Comparison of ENCODE assay signal across 13 cellular contexts in the genomic region with DNA sequence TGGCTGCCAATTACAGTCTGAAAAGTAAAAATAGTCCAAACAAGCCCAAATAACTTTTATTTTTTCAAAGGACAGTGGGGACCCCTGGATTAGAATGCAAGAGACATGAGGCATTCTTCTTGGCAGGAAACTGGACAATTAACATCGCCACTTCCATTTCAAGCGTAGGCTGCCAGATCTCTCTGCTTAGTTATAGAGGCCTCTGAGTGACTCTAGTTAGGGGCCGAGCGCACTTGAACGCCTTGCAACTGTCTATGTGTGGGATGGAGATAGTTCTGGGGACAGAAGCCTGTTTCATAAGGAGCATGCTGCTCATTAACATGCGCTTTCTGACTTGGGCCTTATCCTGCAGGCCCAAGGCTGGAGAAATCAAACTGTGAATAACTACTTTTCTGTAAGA.
DNase-seq lines count a peak whose midpoint lies in the region; ATAC-seq, FAIRE-seq and TF ChIP-seq lines count a peak whose summit lies in the region.
"Had no signal": no experiment of that assay in that cellular context is flagged by ENCODE, and none has a peak within 500 bp of the region (broad histone marks: within the 10 kb centered on the region; RNA-seq: fewer than 3 reads in every experiment).

No MANE protein-coding gene starts in this region.

- 0 out of 2 replicates have a peak overlapping the region, but pooled peaks have one; percentile 79 for H3K27ac Mint-ChIP-seq in WTC11
- H3K27ac Mint-ChIP-seq: CD8-positive, alpha-beta memory T cell had no signal

- intact Hi-C loops in tibial artery (cut with DNase I; ENCODE audit: low total_unique reads) = loop anchor here (5.0 kb wide), 1 partner anchor 47 kb away; no protein-coding TSS in a partner anchor

- H3K9me3 ChIP-seq in muscle layer of duodenum (ENCODE audit: control insufficient read depth in 1 of 2, low read length in 2 of 2) (no peaks in the 10 kb centered on the region), tibial artery (no peaks in the 10 kb centered on the region)
- H3K9me3 ChIP-seq: HAP-1 had no signal

- FAIRE-seq in H54 (lab: Jason Lieb, UNC) = no peak

- H3K36me3 ChIP-seq in muscle layer of duodenum (ENCODE audit: control insufficient read depth in 1 of 2, insufficient read depth in 2 of 2, low read length in 2 of 2) (no peaks in the 10 kb centered on the region), tibial artery (no peaks in the 10 kb centered on the region)
- H3K36me3 ChIP-seq: HAP-1 had no signal

- TF ChIP-seq CTCF in WTC11 (IDR thresholded peaks at IDR 0.05) (no peak), fibroblast of mammary gland (conservative IDR thresholded peaks at IDR 0.05; ENCODE audit: control insufficient read depth, insufficient read depth, low read depth, low read length) (no peak), tibial artery (IDR thresholded peaks at IDR 0.05) (no peak)

- H3K27ac ChIP-seq in muscle layer of duodenum (ENCODE audit: low read length) (peak overlapping the region; percentile 70), tibial artery (peak overlapping the region; percentile 69 to 81)

- H3K4me1 Mint-ChIP-seq in WTC11 = peaks cover 43% of the 10 kb centered on the region
- H3K4me1 Mint-ChIP-seq: CD8-positive, alpha-beta memory T cell had no signal

- H3K36me3 Mint-ChIP-seq in WTC11 = peaks cover 6% of the 10 kb centered on the region

- H3K9me3 Mint-ChIP-seq in WTC11 = no peaks in the 10 kb centered on the region
- H3K9me3 Mint-ChIP-seq: CD8-positive, alpha-beta memory T cell had no signal

- H3K27me3 ChIP-seq in muscle layer of duodenum (ENCODE audit: low read depth, low read length) (no peaks in the 10 kb centered on the region), tibial artery (no peaks in the 10 kb centered on the region)

- no peak for TF ChIP-seq POLR2A in H54 (IDR thresholded peaks at IDR 0.05; ENCODE audit: low read depth, low read length)

- H3K4me3 Mint-ChIP-seq in WTC11 = no peak overlapping the region
- H3K4me3 Mint-ChIP-seq: CD8-positive, alpha-beta memory T cell had no signal

- CTCF ChIA-PET in WTC11 (lab: Charles Lee) = interaction anchor here (1.2 kb wide), 1 partner anchor 73 kb away, joined by 3 read pairs; no protein-coding TSS in a partner anchor

- no peaks in the 10 kb centered on the region for H3K27me3 Mint-ChIP-seq in WTC11 (ENCODE audit: low read depth)
- H3K27me3 Mint-ChIP-seq: CD8-positive, alpha-beta memory T cell had no signal

- POLR2A ChIA-PET in WTC11 (lab: Charles Lee) = no interaction called here

- no peak for DNase-seq in WTC11 (ENCODE audit: low spot score)
- DNase-seq in fibroblast of mammary gland (ENCODE audit: low read depth) = peak; percentile 72
- DNase-seq in tibial artery = no peak
- DNase-seq in H54 (ENCODE audit: insufficient read length, low spot score) = no peak
- DNase-seq in MV-4-11 (lab: John Stamatoyannopoulos, UW) = no peak
- DNase-seq in activated CD4-positive, alpha-beta T cell treated with anti-CD3 and anti-CD28 coated beads for 4 hours = no peak
- DNase-seq: CD8-positive, alpha-beta memory T cell; foreskin melanocyte; mesendoderm; NCI-H1694 had no signal

- H3K4me1 ChIP-seq in muscle layer of duodenum (ENCODE audit: control insufficient read depth in 1 of 2, insufficient read depth in 2 of 2, low read length in 2 of 2) = peaks cover 12 to 62% of the 10 kb centered on the region in 2 donors
- H3K4me1 ChIP-seq in tibial artery = peaks cover 0 to 100% (median 74%) of the 10 kb centered on the region in 4 donors
- H3K4me1 ChIP-seq: HAP-1 had no signal

- no peak for ATAC-seq in WTC11

- no peak overlapping the region for H3K4me3 ChIP-seq in fibroblast of mammary gland (ENCODE audit: control insufficient read depth, low read depth, low read length)
- no peak overlapping the region for H3K4me3 ChIP-seq in muscle layer of duodenum (ENCODE audit: low read depth in 1 of 2, low read length in 2 of 2)
- H3K4me3 ChIP-seq in tibial artery = no peak overlapping the region
- H3K4me3 ChIP-seq: HAP-1, skin epidermis had no signal

TF ChIP-seq in WTC11, 78 proteins besides CTCF, POLR2A, EP300 and RAD21:
- TF ChIP-seq CBFB (CRISPR knock-in tag; IDR thresholded peaks at IDR 0.05; ENCODE audit: low read depth) (no peak), ZNF416 (CRISPR knock-in tag; IDR thresholded peaks at IDR 0.05) (no peak), MXD4 (CRISPR knock-in tag; IDR thresholded peaks at IDR 0.05; ENCODE audit: borderline replicate concordance) (no peak), EMX1 (CRISPR knock-in tag; IDR thresholded peaks at IDR 0.05) (no peak), ATF1 (CRISPR knock-in tag; IDR thresholded peaks at IDR 0.05) (no peak)
- TF ChIP-seq, protein P1, sequence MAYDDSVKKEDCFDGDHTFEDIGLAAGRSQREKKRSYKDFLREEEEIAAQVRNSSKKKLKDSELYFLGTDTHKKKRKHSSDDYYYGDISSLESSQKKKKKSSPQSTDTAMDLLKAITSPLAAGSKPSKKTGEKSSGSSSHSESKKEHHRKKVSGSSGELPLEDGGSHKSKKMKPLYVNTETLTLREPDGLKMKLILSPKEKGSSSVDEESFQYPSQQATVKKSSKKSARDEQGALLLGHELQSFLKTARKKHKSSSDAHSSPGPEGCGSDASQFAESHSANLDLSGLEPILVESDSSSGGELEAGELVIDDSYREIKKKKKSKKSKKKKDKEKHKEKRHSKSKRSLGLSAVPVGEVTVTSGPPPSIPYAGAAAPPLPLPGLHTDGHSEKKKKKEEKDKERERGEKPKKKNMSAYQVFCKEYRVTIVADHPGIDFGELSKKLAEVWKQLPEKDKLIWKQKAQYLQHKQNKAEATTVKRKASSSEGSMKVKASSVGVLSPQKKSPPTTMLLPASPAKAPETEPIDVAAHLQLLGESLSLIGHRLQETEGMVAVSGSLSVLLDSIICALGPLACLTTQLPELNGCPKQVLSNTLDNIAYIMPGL (CRISPR knock-in tag; IDR thresholded peaks at IDR 0.05) = no peak
- TF ChIP-seq, protein P2, sequence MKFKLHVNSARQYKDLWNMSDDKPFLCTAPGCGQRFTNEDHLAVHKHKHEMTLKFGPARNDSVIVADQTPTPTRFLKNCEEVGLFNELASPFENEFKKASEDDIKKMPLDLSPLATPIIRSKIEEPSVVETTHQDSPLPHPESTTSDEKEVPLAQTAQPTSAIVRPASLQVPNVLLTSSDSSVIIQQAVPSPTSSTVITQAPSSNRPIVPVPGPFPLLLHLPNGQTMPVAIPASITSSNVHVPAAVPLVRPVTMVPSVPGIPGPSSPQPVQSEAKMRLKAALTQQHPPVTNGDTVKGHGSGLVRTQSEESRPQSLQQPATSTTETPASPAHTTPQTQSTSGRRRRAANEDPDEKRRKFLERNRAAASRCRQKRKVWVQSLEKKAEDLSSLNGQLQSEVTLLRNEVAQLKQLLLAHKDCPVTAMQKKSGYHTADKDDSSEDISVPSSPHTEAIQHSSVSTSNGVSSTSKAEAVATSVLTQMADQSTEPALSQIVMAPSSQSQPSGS (CRISPR knock-in tag; IDR thresholded peaks at IDR 0.05; ENCODE audit: borderline replicate concordance, low read depth) = no peak
- TF ChIP-seq, protein P3, sequence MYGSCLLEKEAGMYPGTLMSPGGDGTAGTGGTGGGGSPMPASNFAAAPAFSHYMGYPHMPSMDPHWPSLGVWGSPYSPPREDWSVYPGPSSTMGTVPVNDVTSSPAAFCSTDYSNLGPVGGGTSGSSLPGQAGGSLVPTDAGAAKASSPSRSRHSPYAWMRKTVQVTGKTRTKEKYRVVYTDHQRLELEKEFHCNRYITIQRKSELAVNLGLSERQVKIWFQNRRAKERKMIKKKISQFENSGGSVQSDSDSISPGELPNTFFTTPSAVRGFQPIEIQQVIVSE (CRISPR knock-in tag; IDR thresholded peaks at IDR 0.05; ENCODE audit: borderline replicate concordance) = no peak
- TF ChIP-seq, protein P4, sequence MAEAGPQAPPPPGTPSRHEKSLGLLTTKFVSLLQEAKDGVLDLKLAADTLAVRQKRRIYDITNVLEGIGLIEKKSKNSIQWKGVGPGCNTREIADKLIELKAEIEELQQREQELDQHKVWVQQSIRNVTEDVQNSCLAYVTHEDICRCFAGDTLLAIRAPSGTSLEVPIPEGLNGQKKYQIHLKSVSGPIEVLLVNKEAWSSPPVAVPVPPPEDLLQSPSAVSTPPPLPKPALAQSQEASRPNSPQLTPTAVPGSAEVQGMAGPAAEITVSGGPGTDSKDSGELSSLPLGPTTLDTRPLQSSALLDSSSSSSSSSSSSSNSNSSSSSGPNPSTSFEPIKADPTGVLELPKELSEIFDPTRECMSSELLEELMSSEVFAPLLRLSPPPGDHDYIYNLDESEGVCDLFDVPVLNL (CRISPR knock-in tag; IDR thresholded peaks at IDR 0.05; ENCODE audit: borderline replicate concordance, low read depth) = no peak
- TF ChIP-seq, protein P5, sequence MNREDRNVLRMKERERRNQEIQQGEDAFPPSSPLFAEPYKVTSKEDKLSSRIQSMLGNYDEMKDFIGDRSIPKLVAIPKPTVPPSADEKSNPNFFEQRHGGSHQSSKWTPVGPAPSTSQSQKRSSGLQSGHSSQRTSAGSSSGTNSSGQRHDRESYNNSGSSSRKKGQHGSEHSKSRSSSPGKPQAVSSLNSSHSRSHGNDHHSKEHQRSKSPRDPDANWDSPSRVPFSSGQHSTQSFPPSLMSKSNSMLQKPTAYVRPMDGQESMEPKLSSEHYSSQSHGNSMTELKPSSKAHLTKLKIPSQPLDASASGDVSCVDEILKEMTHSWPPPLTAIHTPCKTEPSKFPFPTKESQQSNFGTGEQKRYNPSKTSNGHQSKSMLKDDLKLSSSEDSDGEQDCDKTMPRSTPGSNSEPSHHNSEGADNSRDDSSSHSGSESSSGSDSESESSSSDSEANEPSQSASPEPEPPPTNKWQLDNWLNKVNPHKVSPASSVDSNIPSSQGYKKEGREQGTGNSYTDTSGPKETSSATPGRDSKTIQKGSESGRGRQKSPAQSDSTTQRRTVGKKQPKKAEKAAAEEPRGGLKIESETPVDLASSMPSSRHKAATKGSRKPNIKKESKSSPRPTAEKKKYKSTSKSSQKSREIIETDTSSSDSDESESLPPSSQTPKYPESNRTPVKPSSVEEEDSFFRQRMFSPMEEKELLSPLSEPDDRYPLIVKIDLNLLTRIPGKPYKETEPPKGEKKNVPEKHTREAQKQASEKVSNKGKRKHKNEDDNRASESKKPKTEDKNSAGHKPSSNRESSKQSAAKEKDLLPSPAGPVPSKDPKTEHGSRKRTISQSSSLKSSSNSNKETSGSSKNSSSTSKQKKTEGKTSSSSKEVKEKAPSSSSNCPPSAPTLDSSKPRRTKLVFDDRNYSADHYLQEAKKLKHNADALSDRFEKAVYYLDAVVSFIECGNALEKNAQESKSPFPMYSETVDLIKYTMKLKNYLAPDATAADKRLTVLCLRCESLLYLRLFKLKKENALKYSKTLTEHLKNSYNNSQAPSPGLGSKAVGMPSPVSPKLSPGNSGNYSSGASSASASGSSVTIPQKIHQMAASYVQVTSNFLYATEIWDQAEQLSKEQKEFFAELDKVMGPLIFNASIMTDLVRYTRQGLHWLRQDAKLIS (CRISPR knock-in tag; IDR thresholded peaks at IDR 0.05; ENCODE audit: borderline replicate concordance) = no peak
